ENCODE assay signal across 22 cellular contexts in genomic region chr14:91523972-91524371, GRCh38.
"Had no signal": no experiment of that assay in that cellular context is flagged by ENCODE, and none has a peak within 500 bp of the region (broad histone marks: within the 10 kb centered on the region; RNA-seq: fewer than 3 reads in every experiment).

No MANE protein-coding gene starts in this region.

- H3K4me1 Mint-ChIP-seq: activated naive CD8-positive, alpha-beta T cell treated with anti-CD3 and anti-CD28 coated beads, Interleukin-2, amount 10 ng/mL, durations not matched to agents 7 days and 5 days had no signal

- H3K9me3 ChIP-seq: breast epithelium, gastroesophageal sphincter, heart left ventricle, lower lobe of right lung, sigmoid colon, thoracic aorta, vagina had no signal

- H3K27ac Mint-ChIP-seq: activated naive CD4-positive, alpha-beta T cell treated with anti-CD3 and anti-CD28 coated beads for 36 hours; activated naive CD8-positive, alpha-beta T cell treated with anti-CD3 and anti-CD28 coated beads, Interleukin-2, amount 10 ng/mL, durations not matched to agents 7 days and 5 days; naive thymus-derived CD4-positive, alpha-beta T cell; stimulated activated naive B cell treated with anti-CD40 and anti-IgM and Interleukin-4, amounts not matched to agents 10 μg/mL and 1 μg/mL and 100 μg/mL, for 72 hours; type B pancreatic cell had no signal

- H3K4me1 ChIP-seq: breast epithelium, esophagus squamous epithelium, gastroesophageal sphincter, heart left ventricle, lower lobe of right lung, sigmoid colon, vagina had no signal

- H3K27me3 ChIP-seq: breast epithelium, esophagus squamous epithelium, heart left ventricle, sigmoid colon, vagina had no signal

- H3K27me3 Mint-ChIP-seq: central memory CD8-positive, alpha-beta T cell had no signal

- H3K36me3 ChIP-seq: breast epithelium, esophagus squamous epithelium, gastroesophageal sphincter, heart left ventricle, lower lobe of right lung, sigmoid colon, thoracic aorta, vagina had no signal

- H3K4me3 Mint-ChIP-seq: activated naive CD4-positive, alpha-beta T cell treated with anti-CD3 and anti-CD28 coated beads for 36 hours; activated naive CD8-positive, alpha-beta T cell treated with anti-CD3 and anti-CD28 coated beads, Interleukin-2, amount 10 ng/mL, durations not matched to agents 7 days and 5 days; central memory CD8-positive, alpha-beta T cell; naive thymus-derived CD4-positive, alpha-beta T cell; stimulated activated naive B cell treated with anti-CD40 and anti-IgM and Interleukin-4, amounts not matched to agents 10 μg/mL and 1 μg/mL and 100 μg/mL, for 72 hours; type B pancreatic cell had no signal

- ATAC-seq: gastroesophageal sphincter; heart left ventricle; left lobe of liver; lower lobe of right lung; naive thymus-derived CD4-positive, alpha-beta T cell; stimulated activated naive B cell treated with anti-CD40 and anti-IgM and Interleukin-4, amounts not matched to agents 10 μg/mL and 1 μg/mL and 100 μg/mL, for 72 hours had no signal

- H3K4me3 ChIP-seq: breast epithelium, esophagus squamous epithelium, gastroesophageal sphincter, heart left ventricle, lower lobe of right lung, sigmoid colon, smooth muscle cell, thoracic aorta, vagina had no signal

- DNase-seq: activated CD4-positive, alpha-beta T cell treated with anti-CD3 and anti-CD28 coated beads for 1 hour; activated naive CD4-positive, alpha-beta T cell treated with anti-CD3 and anti-CD28 coated beads for 36 hours; activated naive CD8-positive, alpha-beta T cell treated with anti-CD3 and anti-CD28 coated beads, Interleukin-2, amount 10 ng/mL, durations not matched to agents 7 days and 5 days; activated T-cell treated with anti-CD3 and anti-CD28 coated beads, Interleukin-2, amount 50 U/mL, for 48 hours; amniotic stem cell; esophagus squamous epithelium; heart left ventricle; immature natural killer cell; lower lobe of right lung; naive thymus-derived CD4-positive, alpha-beta T cell; sigmoid colon; stimulated activated CD4-positive, alpha-beta T cell treated with anti-CD3 and anti-CD28 coated beads, Interleukin-15, amount 100 ng/mL, for 24 hours; stimulated activated naive B cell treated with anti-CD40 and anti-IgM and Interleukin-4, amounts not matched to agents 10 μg/mL and 1 μg/mL and 100 μg/mL, for 72 hours had no signal

- H3K27ac ChIP-seq: breast epithelium, esophagus squamous epithelium, gastroesophageal sphincter, heart left ventricle, lower lobe of right lung, sigmoid colon, thoracic aorta, vagina, VCaP had no signal

- H3K4me2 ChIP-seq: smooth muscle cell had no signal

- H3K9me3 Mint-ChIP-seq: activated naive CD4-positive, alpha-beta T cell treated with anti-CD3 and anti-CD28 coated beads for 36 hours; central memory CD8-positive, alpha-beta T cell; stimulated activated naive B cell treated with anti-CD40 and anti-IgM and Interleukin-4, amounts not matched to agents 10 μg/mL and 1 μg/mL and 100 μg/mL, for 72 hours had no signal

- H3K36me3 Mint-ChIP-seq: activated naive CD8-positive, alpha-beta T cell treated with anti-CD3 and anti-CD28 coated beads, Interleukin-2, amount 10 ng/mL, durations not matched to agents 7 days and 5 days; stimulated activated naive B cell treated with anti-CD40 and anti-IgM and Interleukin-4, amounts not matched to agents 10 μg/mL and 1 μg/mL and 100 μg/mL, for 72 hours; type B pancreatic cell had no signal
